ENCODE assay signal across 7 cellular contexts in genomic region chr4:143375326-143376073, GRCh38. TPM values are rescaled to one million over a fixed set of nuclear protein-coding genes. Genes with fewer than 3 reads are reported as not detected.
DNase-seq lines count a peak whose midpoint lies in the region; ATAC-seq, FAIRE-seq and TF ChIP-seq lines count a peak whose summit lies in the region.

No MANE protein-coding gene starts in this region.

- 20 to 23% methylated on average over 6 of the region's 6 CpGs for WGBS in aorta, 2 donors

- no peak for FAIRE-seq in kidney (lab: Jason Lieb, UNC)

- no peak overlapping the region for H3K9ac ChIP-seq in kidney (ENCODE audit: low read length in 2 of 2)

- H3K36me3 ChIP-seq in GM06990 (ENCODE audit: control insufficient read depth, insufficient read depth, low read length), result no peaks in the 10 kb centered on the region
- no peaks in the 10 kb centered on the region for H3K36me3 ChIP-seq in kidney (ENCODE audit: control insufficient read depth in 1 of 2, insufficient read depth in 2 of 2, low read length in 2 of 2)
- no peaks in the 10 kb centered on the region for H3K36me3 ChIP-seq in aorta (ENCODE audit: control insufficient read depth in 1 of 2, insufficient read depth in 2 of 2, low read length in 1 of 2)

- H3K27me3 ChIP-seq in GM06990 (replicated peaks; ENCODE audit: control insufficient read depth, insufficient read depth, low read length) (no peaks in the 10 kb centered on the region), aorta (ENCODE audit: control insufficient read depth in 1 of 2, insufficient read depth in 2 of 2, low read length in 1 of 2) (no peaks in the 10 kb centered on the region)

- H3K4me1 ChIP-seq in kidney (ENCODE audit: control insufficient read depth in 1 of 2, insufficient read depth in 1 of 2, low read depth in 1 of 2, low read length in 2 of 2) (peaks cover 14 to 42% of the 10 kb centered on the region in 2 donors), aorta (ENCODE audit: control insufficient read depth in 1 of 2, insufficient read depth in 2 of 2, low read length in 2 of 2) (peaks cover 11 to 12% of the 10 kb centered on the region in 2 donors)

- H3K4me3 ChIP-seq in GM06990 (replicated peaks; ENCODE audit: low read depth, low read length) (no peak overlapping the region), kidney (ENCODE audit: low read length in 2 of 2) (peak overlapping the region in 1 of 2 donors; percentile 5), aorta (ENCODE audit: low read length in 2 of 2) (no peak overlapping the region)

- H3K9me3 ChIP-seq in kidney (ENCODE audit: control insufficient read depth in 1 of 2, low read length in 2 of 2), result peaks cover 0 to 4% of the 10 kb centered on the region in 2 donors
- H3K9me3 ChIP-seq in aorta (ENCODE audit: control insufficient read depth, low read length), result no peaks in the 10 kb centered on the region

- intact Hi-C loops in kidney (cut with DNase I), result no loop called here
- intact Hi-C loops in aorta (cut with DNase I), result no loop called here

- ATAC-seq in GM19463 (IDR thresholded peaks at IDR 0.05; ENCODE audit: unreplicated experiment), result peak; percentile 30
- peak; percentile 24 for ATAC-seq in HG03469 (IDR thresholded peaks at IDR 0.05; ENCODE audit: unreplicated experiment)
- peak; percentile 53 for ATAC-seq in aorta (ENCODE audit: low FRiP score)

- DNase-seq in GM06990 (ENCODE audit: extremely low read depth, insufficient read length) (no peak), amygdala (lab: John Stamatoyannopoulos, UW) (peak in 54 of 56 donors; percentile 1 to 82 (median 50)), kidney (no peak), aorta (peak in 1 of 2 donors; percentile 55), GM19238 (ENCODE audit: insufficient read length, low spot score) (no peak)

- TF ChIP-seq CTCF in GM06990 (IDR thresholded peaks at IDR 0.05; ENCODE audit: insufficient read depth, low read length, poor library complexity, severe bottlenecking), result peak; percentile 81
- TF ChIP-seq CTCF in kidney (IDR thresholded peaks at IDR 0.05; ENCODE audit: borderline replicate concordance, extremely low read depth, insufficient read depth), result peak; percentile 61

- H3K27ac ChIP-seq in kidney (ENCODE audit: low read depth in 2 of 2, low read length in 2 of 2) (no peak overlapping the region), aorta (ENCODE audit: low read depth in 1 of 2, low read length in 2 of 2) (no peak overlapping the region)

RNA-seq across cellular contexts. Expression of gene GAB1, which starts 38.8 kb away (rescaled TPM):
- total RNA-seq in kidney (38.0 TPM), aorta (100 to 1,000 TPM in 1 of 2 donors, 10 to 100 TPM in 1; 98.0 to 107 TPM)
- polyA plus RNA-seq in kidney (ENCODE audit: insufficient read depth, low read depth, low replicate concordance) (3.6 TPM), aorta (10 to 100 TPM; 10.5 to 12.0 TPM)

Comparison
In these comparisons a context has a peak if more than half of its experiments do, and no peak if none do; other contexts are left out.
1. DNase-seq: peak in amygdala (54 of 56); none in GM06990 (single experiment), kidney (single experiment) and GM19238 (single experiment).
2. Peak in every context shown above with its lines, with median percentiles within 50 percentile points of each other: ATAC-seq.